18 cellular contexts compared by ENCODE assay signal in the genomic region with DNA sequence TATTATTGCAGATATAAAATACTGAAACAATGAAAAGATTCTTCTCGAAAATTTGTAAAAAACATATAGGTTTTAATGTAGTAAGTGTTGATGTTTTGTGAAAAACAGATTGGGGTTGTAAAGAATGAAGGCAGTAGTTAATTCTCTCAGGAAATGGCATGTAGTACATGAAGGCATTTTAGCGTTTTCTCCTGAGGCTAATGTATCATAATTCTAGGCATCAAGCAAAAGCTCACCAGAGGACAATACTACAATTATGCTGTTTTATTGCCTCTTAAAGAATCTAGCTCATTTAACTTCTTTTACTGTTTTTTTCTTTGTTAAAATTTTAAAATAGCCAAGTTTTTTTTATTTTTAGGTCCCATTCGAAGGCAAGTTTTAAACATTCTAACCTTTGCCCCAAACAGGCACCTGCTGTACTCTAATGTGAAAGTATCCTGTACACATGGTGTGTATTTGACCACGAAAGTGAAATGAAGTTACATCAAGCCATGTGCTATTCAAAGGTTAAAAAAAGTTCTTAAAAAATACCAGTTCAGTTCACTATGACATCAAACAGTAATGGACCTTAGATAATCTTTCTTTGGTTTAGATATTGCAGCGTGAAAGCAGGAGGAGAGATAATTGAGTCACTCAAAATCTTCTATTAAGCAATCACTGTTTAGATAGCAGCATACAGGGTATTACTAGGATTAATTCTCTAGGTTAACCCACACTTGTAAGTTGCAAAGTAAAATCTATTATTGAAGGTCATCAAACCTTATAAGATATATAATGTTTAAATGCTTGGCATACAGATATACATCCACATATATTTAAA.
"Had no signal": no experiment of that assay in that cellular context is flagged by ENCODE, and none has a peak within 500 bp of the region (broad histone marks: within the 10 kb centered on the region; RNA-seq: fewer than 3 reads in every experiment).

No MANE protein-coding gene starts in this region.

- H3K4me1 ChIP-seq: breast epithelium, vagina had no signal

- H3K9me3 ChIP-seq: breast epithelium, heart right ventricle, left lung, thoracic aorta, vagina had no signal

- ATAC-seq: activated CD4-positive, CD25-positive, alpha-beta regulatory T cell treated with anti-CD3 and anti-CD28 coated beads, Interleukin-2, amount 50 U/mL, for 24 hours; activated CD8-positive, alpha-beta T cell treated with anti-CD3 and anti-CD28 coated beads for 36 hours; heart right ventricle; left lung; naive thymus-derived CD4-positive, alpha-beta T cell; sciatic nerve had no signal

- H3K27me3 ChIP-seq: breast epithelium, left lung, vagina had no signal

- H3K4me3 ChIP-seq: breast epithelium, heart right ventricle, left lung, thoracic aorta, vagina had no signal

- H3K36me3 ChIP-seq: breast epithelium, heart right ventricle, left lung, thoracic aorta, vagina had no signal

- H3K27ac ChIP-seq: breast epithelium, epithelial cell of prostate, heart right ventricle, left lung, thoracic aorta, vagina had no signal

- DNase-seq: activated CD4-positive, alpha-beta T cell treated with anti-CD3 and anti-CD28 coated beads, Interleukin-2, amount 10 ng/mL, durations not matched to agents 24 days and 14 days; activated CD8-positive, alpha-beta T cell treated with anti-CD3 and anti-CD28 coated beads for 36 hours; activated gamma-delta T cell treated with Interleukin-2 at 50 U/mL for 16 hours; cortex of kidney; endodermal cell; heart right ventricle; kidney glomerular epithelial cell; left lung; naive thymus-derived CD4-positive, alpha-beta T cell; occipital lobe; stimulated activated CD4-positive, alpha-beta T cell treated with anti-CD3 and anti-CD28 coated beads, Interleukin-2, amount 100 ng/mL, for 48 hours; stimulated activated naive CD4-positive, alpha-beta T cell treated with Interleukin-2 at 50 U/mL for 16 hours had no signal
